2 cellular contexts compared by ENCODE assay signal in the genomic region with DNA sequence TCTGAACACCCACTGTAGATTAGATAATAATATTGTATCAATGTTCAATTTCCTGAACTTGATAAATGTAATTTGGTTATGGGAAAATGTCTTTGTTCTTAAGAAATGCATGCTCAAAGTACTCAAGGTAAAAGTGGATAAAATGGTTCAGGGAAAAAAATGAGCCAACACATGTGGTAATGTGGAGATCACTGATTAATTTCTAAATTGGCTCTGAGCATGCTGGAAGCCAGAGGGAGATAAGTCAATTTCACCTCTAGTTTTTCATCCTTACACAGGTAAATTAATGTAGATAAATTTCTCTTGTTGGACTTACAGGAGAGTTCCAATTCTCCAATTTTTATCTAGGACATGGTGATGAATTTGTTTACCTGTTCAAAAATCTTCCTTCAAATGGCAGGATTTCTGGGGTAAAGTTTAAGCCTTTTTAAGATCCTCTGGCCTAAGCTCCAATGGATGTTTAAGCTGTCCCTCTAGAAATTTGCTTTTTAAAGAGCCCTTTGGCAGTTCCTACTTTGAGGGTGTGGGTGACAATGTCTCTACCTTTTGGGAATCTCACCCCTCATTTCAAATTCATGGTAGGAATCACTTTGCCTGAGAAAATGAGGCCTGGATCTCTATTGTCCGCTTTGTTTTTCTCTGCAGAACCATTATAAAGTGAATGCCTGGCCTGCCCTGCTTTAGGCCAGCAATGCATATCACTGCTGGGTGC.
TF ChIP-seq lines count a peak whose summit lies in the region.

No MANE protein-coding gene starts in this region.

TF ChIP-seq in A549, 52 proteins besides CTCF, POLR2A, EP300 and RAD21:
- TF ChIP-seq, protein P1, sequence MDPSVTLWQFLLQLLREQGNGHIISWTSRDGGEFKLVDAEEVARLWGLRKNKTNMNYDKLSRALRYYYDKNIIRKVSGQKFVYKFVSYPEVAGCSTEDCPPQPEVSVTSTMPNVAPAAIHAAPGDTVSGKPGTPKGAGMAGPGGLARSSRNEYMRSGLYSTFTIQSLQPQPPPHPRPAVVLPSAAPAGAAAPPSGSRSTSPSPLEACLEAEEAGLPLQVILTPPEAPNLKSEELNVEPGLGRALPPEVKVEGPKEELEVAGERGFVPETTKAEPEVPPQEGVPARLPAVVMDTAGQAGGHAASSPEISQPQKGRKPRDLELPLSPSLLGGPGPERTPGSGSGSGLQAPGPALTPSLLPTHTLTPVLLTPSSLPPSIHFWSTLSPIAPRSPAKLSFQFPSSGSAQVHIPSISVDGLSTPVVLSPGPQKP (IDR thresholded peaks at IDR 0.05; ENCODE audit: low read depth, low read length) = no peak
- TF ChIP-seq, protein P2, sequence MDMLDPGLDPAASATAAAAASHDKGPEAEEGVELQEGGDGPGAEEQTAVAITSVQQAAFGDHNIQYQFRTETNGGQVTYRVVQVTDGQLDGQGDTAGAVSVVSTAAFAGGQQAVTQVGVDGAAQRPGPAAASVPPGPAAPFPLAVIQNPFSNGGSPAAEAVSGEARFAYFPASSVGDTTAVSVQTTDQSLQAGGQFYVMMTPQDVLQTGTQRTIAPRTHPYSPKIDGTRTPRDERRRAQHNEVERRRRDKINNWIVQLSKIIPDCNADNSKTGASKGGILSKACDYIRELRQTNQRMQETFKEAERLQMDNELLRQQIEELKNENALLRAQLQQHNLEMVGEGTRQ (IDR thresholded peaks at IDR 0.05) = no peak
- no peak for TF ChIP-seq CHD4 (IDR thresholded peaks at IDR 0.05; ENCODE audit: borderline replicate concordance)
- TF ChIP-seq EHF (CRISPR knock-in tag; IDR thresholded peaks at IDR 0.05) = no peak
- TF ChIP-seq EHMT2 (IDR thresholded peaks at IDR 0.05; ENCODE audit: low read depth) = no peak
- no peak for TF ChIP-seq CBX8 (IDR thresholded peaks at IDR 0.05)

TF ChIP-seq in WTC11, 78 proteins besides CTCF, POLR2A, EP300 and RAD21:
- TF ChIP-seq, protein P3, sequence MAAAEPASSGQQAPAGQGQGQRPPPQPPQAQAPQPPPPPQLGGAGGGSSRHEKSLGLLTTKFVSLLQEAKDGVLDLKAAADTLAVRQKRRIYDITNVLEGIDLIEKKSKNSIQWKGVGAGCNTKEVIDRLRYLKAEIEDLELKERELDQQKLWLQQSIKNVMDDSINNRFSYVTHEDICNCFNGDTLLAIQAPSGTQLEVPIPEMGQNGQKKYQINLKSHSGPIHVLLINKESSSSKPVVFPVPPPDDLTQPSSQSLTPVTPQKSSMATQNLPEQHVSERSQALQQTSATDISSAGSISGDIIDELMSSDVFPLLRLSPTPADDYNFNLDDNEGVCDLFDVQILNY (CRISPR knock-in tag; IDR thresholded peaks at IDR 0.05) = 0 out of 2 replicates have a peak, but pooled peaks have one; percentile 28
- TF ChIP-seq CREM (CRISPR knock-in tag; IDR thresholded peaks at IDR 0.05) (0 out of 2 replicates have a peak, but pooled peaks have one; percentile 20), TEAD1 (CRISPR knock-in tag; IDR thresholded peaks at IDR 0.05) (peak; percentile 79; the same call in 1 of the 2 replicates), CREB1 (CRISPR knock-in tag; IDR thresholded peaks at IDR 0.05) (no peak), FOXK1 (CRISPR knock-in tag; IDR thresholded peaks at IDR 0.05) (peak; percentile 59; the same call in 1 of the 2 replicates), ETV6 (CRISPR knock-in tag; IDR thresholded peaks at IDR 0.05) (0 out of 2 replicates have a peak, but pooled peaks have one; percentile 70), ZNF121 (CRISPR knock-in tag; IDR thresholded peaks at IDR 0.05) (peak; percentile 97), ZNF423 (CRISPR knock-in tag; IDR thresholded peaks at IDR 0.05) (peak; percentile 37; the same call in 1 of the 2 replicates)
- TF ChIP-seq, protein P4, sequence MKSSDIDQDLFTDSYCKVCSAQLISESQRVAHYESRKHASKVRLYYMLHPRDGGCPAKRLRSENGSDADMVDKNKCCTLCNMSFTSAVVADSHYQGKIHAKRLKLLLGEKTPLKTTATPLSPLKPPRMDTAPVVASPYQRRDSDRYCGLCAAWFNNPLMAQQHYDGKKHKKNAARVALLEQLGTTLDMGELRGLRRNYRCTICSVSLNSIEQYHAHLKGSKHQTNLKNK (CRISPR knock-in tag; IDR thresholded peaks at IDR 0.05) = 0 out of 2 replicates have a peak, but pooled peaks have one; percentile 36
- TF ChIP-seq, protein P5, sequence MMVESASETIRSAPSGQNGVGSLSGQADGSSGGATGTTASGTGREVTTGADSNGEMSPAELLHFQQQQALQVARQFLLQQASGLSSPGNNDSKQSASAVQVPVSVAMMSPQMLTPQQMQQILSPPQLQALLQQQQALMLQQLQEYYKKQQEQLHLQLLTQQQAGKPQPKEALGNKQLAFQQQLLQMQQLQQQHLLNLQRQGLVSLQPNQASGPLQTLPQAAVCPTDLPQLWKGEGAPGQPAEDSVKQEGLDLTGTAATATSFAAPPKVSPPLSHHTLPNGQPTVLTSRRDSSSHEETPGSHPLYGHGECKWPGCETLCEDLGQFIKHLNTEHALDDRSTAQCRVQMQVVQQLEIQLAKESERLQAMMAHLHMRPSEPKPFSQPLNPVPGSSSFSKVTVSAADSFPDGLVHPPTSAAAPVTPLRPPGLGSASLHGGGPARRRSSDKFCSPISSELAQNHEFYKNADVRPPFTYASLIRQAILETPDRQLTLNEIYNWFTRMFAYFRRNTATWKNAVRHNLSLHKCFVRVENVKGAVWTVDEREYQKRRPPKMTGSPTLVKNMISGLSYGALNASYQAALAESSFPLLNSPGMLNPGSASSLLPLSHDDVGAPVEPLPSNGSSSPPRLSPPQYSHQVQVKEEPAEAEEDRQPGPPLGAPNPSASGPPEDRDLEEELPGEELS (CRISPR knock-in tag; IDR thresholded peaks at IDR 0.05) = peak; percentile 90; the same call in 1 of the 2 replicates
- TF ChIP-seq, protein P6, sequence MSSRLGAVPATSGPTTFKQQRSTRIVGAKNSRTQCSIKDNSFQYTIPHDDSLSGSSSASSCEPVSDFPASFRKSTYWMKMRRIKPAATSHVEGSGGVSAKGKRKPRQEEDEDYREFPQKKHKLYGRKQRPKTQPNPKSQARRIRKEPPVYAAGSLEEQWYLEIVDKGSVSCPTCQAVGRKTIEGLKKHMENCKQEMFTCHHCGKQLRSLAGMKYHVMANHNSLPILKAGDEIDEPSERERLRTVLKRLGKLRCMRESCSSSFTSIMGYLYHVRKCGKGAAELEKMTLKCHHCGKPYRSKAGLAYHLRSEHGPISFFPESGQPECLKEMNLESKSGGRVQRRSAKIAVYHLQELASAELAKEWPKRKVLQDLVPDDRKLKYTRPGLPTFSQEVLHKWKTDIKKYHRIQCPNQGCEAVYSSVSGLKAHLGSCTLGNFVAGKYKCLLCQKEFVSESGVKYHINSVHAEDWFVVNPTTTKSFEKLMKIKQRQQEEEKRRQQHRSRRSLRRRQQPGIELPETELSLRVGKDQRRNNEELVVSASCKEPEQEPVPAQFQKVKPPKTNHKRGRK (CRISPR knock-in tag; IDR thresholded peaks at IDR 0.05; ENCODE audit: borderline replicate concordance) = no peak
- TF ChIP-seq, protein P7, sequence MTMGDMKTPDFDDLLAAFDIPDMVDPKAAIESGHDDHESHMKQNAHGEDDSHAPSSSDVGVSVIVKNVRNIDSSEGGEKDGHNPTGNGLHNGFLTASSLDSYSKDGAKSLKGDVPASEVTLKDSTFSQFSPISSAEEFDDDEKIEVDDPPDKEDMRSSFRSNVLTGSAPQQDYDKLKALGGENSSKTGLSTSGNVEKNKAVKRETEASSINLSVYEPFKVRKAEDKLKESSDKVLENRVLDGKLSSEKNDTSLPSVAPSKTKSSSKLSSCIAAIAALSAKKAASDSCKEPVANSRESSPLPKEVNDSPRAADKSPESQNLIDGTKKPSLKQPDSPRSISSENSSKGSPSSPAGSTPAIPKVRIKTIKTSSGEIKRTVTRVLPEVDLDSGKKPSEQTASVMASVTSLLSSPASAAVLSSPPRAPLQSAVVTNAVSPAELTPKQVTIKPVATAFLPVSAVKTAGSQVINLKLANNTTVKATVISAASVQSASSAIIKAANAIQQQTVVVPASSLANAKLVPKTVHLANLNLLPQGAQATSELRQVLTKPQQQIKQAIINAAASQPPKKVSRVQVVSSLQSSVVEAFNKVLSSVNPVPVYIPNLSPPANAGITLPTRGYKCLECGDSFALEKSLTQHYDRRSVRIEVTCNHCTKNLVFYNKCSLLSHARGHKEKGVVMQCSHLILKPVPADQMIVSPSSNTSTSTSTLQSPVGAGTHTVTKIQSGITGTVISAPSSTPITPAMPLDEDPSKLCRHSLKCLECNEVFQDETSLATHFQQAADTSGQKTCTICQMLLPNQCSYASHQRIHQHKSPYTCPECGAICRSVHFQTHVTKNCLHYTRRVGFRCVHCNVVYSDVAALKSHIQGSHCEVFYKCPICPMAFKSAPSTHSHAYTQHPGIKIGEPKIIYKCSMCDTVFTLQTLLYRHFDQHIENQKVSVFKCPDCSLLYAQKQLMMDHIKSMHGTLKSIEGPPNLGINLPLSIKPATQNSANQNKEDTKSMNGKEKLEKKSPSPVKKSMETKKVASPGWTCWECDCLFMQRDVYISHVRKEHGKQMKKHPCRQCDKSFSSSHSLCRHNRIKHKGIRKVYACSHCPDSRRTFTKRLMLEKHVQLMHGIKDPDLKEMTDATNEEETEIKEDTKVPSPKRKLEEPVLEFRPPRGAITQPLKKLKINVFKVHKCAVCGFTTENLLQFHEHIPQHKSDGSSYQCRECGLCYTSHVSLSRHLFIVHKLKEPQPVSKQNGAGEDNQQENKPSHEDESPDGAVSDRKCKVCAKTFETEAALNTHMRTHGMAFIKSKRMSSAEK (CRISPR knock-in tag; IDR thresholded peaks at IDR 0.05; ENCODE audit: borderline replicate concordance) = no peak
- TF ChIP-seq, protein P8, sequence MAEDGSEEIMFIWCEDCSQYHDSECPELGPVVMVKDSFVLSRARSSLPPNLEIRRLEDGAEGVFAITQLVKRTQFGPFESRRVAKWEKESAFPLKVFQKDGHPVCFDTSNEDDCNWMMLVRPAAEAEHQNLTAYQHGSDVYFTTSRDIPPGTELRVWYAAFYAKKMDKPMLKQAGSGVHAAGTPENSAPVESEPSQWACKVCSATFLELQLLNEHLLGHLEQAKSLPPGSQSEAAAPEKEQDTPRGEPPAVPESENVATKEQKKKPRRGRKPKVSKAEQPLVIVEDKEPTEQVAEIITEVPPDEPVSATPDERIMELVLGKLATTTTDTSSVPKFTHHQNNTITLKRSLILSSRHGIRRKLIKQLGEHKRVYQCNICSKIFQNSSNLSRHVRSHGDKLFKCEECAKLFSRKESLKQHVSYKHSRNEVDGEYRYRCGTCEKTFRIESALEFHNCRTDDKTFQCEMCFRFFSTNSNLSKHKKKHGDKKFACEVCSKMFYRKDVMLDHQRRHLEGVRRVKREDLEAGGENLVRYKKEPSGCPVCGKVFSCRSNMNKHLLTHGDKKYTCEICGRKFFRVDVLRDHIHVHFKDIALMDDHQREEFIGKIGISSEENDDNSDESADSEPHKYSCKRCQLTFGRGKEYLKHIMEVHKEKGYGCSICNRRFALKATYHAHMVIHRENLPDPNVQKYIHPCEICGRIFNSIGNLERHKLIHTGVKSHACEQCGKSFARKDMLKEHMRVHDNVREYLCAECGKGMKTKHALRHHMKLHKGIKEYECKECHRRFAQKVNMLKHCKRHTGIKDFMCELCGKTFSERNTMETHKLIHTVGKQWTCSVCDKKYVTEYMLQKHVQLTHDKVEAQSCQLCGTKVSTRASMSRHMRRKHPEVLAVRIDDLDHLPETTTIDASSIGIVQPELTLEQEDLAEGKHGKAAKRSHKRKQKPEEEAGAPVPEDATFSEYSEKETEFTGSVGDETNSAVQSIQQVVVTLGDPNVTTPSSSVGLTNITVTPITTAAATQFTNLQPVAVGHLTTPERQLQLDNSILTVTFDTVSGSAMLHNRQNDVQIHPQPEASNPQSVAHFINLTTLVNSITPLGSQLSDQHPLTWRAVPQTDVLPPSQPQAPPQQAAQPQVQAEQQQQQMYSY (CRISPR knock-in tag; IDR thresholded peaks at IDR 0.05) = no peak
TF ChIP-seq in WTC11: peak in this region for 9.
